Comparison of ENCODE assay signal across 1 cellular context in the genomic region with DNA sequence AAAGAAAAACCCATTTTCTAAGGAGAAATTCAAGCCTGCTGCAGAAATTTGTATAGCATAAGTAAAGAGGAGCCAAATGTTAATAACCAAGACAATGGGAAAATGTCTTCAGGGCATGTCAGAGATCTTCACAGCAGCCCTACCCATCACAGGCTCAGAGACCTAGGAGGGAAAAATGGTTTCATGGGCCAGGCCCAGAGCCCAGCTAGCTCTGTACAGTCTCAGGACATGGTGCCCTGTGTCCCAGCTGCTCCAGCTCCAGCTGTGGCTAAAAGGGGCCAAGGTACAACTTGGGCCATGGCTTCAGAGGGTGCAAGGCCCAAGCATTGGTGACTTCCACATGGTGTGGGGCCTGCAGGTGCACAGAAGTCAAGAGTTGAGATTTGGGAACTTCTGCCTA. TPM values are rescaled to one million over a fixed set of nuclear protein-coding genes. Genes with fewer than 3 reads are reported as not detected.
"Had no signal": no experiment of that assay in that cellular context is flagged by ENCODE, and none has a peak within 500 bp of the region (broad histone marks: within the 10 kb centered on the region; RNA-seq: fewer than 3 reads in every experiment).

No MANE protein-coding gene starts in this region.

RNA-seq across cellular contexts. Expression of gene TRIP13, which starts 36.5 kb away (rescaled TPM):
- total RNA-seq: ascending aorta had no signal
